8 cellular contexts compared by ENCODE assay signal in genomic region chr21:31871371-31871770, GRCh38. TPM values are rescaled to one million over a fixed set of nuclear protein-coding genes. Genes with fewer than 3 reads are reported as not detected.
DNase-seq lines count a peak whose midpoint lies in the region; ATAC-seq and TF ChIP-seq lines count a peak whose summit lies in the region.
"Not testable (repeated sequence)": the region's sequence is repeated elsewhere in the genome, so short reads cannot be mapped to it uniquely, and the experiment has no call there.
"Had no signal": no experiment of that assay in that cellular context is flagged by ENCODE, and none has a peak within 500 bp of the region (broad histone marks: within the 10 kb centered on the region; RNA-seq: fewer than 3 reads in every experiment).

No MANE protein-coding gene starts in this region.

- H3K4me1 ChIP-seq in GM23338 (ENCODE audit: insufficient read depth) (peaks cover 42% of the 10 kb centered on the region), neuronal stem cell (ENCODE audit: control insufficient read depth in 2 of 2, insufficient read depth in 1 of 2, low read depth in 1 of 2, low read length in 2 of 2) (peaks cover 11 to 14% of the 10 kb centered on the region in 2 donors)
- not testable (repeated sequence) for H3K4me1 ChIP-seq in iPS-15b (ENCODE audit: control insufficient read depth, insufficient read depth, low read length)

- not testable (repeated sequence) for DNase-seq in GM23338 (ENCODE audit: low spot score); WTC11 (ENCODE audit: low spot score); memory B cell (ENCODE audit: low spot score in 2 of 2); neuronal stem cell (ENCODE audit: low spot score)
- peak; percentile 29 for DNase-seq in coronary artery (ENCODE audit: low spot score)

- H3K4me3 Mint-ChIP-seq in GM23338 (peak overlapping the region; percentile 86), WTC11 (peak overlapping the region; percentile 86), memory B cell (peak overlapping the region; percentile 84), nephron (peak overlapping the region; percentile 93 to 96 (median 94))

- not testable (repeated sequence) for H3K18ac ChIP-seq in neuronal stem cell (ENCODE audit: low read length)

- not testable (repeated sequence) for H2BK5ac ChIP-seq in neuronal stem cell (ENCODE audit: low read length)

- not testable (repeated sequence) for TF ChIP-seq CTCF in GM23338 (conservative IDR thresholded peaks at IDR 0.05; ENCODE audit: low read depth in 2 of 2); WTC11 (IDR thresholded peaks at IDR 0.05); coronary artery (IDR thresholded peaks at IDR 0.05); nephron (IDR thresholded peaks at IDR 0.05; ENCODE audit: unreplicated experiment in 3 of 3)

- not testable (repeated sequence) for H3K36me3 ChIP-seq in GM23338 (ENCODE audit: insufficient read depth); iPS-15b (ENCODE audit: control insufficient read depth, insufficient read depth, low read length)
- H3K36me3 ChIP-seq in neuronal stem cell (replicated peaks in 1 of 2; ENCODE audit: control insufficient read depth in 2 of 2, insufficient read depth in 2 of 2, low read length in 2 of 2) = peaks cover 0 to 19% of the 10 kb centered on the region in 2 donors

- H3K23ac ChIP-seq in neuronal stem cell (ENCODE audit: low read depth, low read length, poor library complexity) = not testable (repeated sequence)

- ATAC-seq in GM23338; WTC11; memory B cell (ENCODE audit: low read depth): not testable (repeated sequence)

- H2BK12ac ChIP-seq in neuronal stem cell (ENCODE audit: low read length) = not testable (repeated sequence)

- H3K4me3 ChIP-seq in GM23338 (peak overlapping the region; percentile 85), iPS-15b (ENCODE audit: low read depth, low read length) (peak overlapping the region; percentile 78), neuronal stem cell (ENCODE audit: low read length in 2 of 2) (peak overlapping the region in 1 of 2 donors; percentile 97)
- not testable (repeated sequence) for H3K4me3 ChIP-seq in coronary artery

- H3K27me3 ChIP-seq in GM23338 (ENCODE audit: insufficient read depth) (peaks cover 42% of the 10 kb centered on the region), iPS-15b (ENCODE audit: control insufficient read depth, insufficient read depth, low read length) (peaks cover 25% of the 10 kb centered on the region)
- H3K27me3 ChIP-seq in neuronal stem cell (ENCODE audit: control insufficient read depth in 3 of 3, insufficient read depth in 3 of 3, low read depth in 1 of 3, low read length in 3 of 3) = not testable (repeated sequence)

- H3K79me1 ChIP-seq in neuronal stem cell (ENCODE audit: low read depth, low read length) = not testable (repeated sequence)

- no CpG with 5 or more reads among the region's 14 CpGs for WGBS in neuronal stem cell (ENCODE audit: extremely low coverage in 2 of 2, insufficient read length in 2 of 2, insufficient replicate concordance in 1 of 2), 2 donors

- H3K27me3 Mint-ChIP-seq in GM23338 (ENCODE audit: insufficient read depth, low read depth, poor library complexity) (peaks cover 34% of the 10 kb centered on the region), WTC11 (ENCODE audit: low read depth) (peaks cover 48% of the 10 kb centered on the region), memory B cell (peaks cover 22% of the 10 kb centered on the region), nephron (ENCODE audit: low read depth) (peaks cover 17% of the 10 kb centered on the region)

- H3K36me3 Mint-ChIP-seq in GM23338 (ENCODE audit: low read depth) = peaks cover 11% of the 10 kb centered on the region
- not testable (repeated sequence) for H3K36me3 Mint-ChIP-seq in WTC11; memory B cell; nephron (ENCODE audit: low read depth)

- H3K9me2 ChIP-seq in GM23338 (ENCODE audit: insufficient read depth) = not testable (repeated sequence)

- H4K20me1 ChIP-seq in GM23338 (replicated peaks; ENCODE audit: insufficient read depth) = not testable (repeated sequence)

- H3K9me3 ChIP-seq in iPS-15b (ENCODE audit: control insufficient read depth, insufficient read depth, low read length) = not testable (repeated sequence)
- peaks cover 0 to 15% of the 10 kb centered on the region in 2 donors for H3K9me3 ChIP-seq in neuronal stem cell (replicated peaks in 1 of 2; ENCODE audit: control insufficient read depth in 2 of 2, insufficient read depth in 1 of 2, low read depth in 1 of 2, low read length in 2 of 2)

- H3K4me1 Mint-ChIP-seq in GM23338 = peaks cover 30% of the 10 kb centered on the region
- peaks cover 34% of the 10 kb centered on the region for H3K4me1 Mint-ChIP-seq in WTC11
- not testable (repeated sequence) for H3K4me1 Mint-ChIP-seq in memory B cell
- H3K4me1 Mint-ChIP-seq in nephron = peaks cover 34% of the 10 kb centered on the region

- not testable (repeated sequence) for H3K27ac Mint-ChIP-seq in GM23338, WTC11, memory B cell
- H3K27ac Mint-ChIP-seq in nephron = peak overlapping the region in 2 of 3 experiments; percentile 94 to 96

- not testable (repeated sequence) for H2BK120ac ChIP-seq in neuronal stem cell (ENCODE audit: low read depth, low read length)

- H4K8ac ChIP-seq in neuronal stem cell (ENCODE audit: low read depth, low read length) = not testable (repeated sequence)

- not testable (repeated sequence) for H4K91ac ChIP-seq in neuronal stem cell (ENCODE audit: low read depth, low read length, poor library complexity)

- H3K79me2 ChIP-seq in GM23338 (replicated peaks; ENCODE audit: insufficient read depth) = not testable (repeated sequence)

- H2AFZ ChIP-seq in GM23338 (peak overlapping the region; percentile 86; the same call in 1 of the 2 replicates), neuronal stem cell (ENCODE audit: low read length) (peak overlapping the region; percentile 94)

- H3K14ac ChIP-seq in neuronal stem cell (ENCODE audit: low read length) = not testable (repeated sequence)

- H3K4me2 ChIP-seq in GM23338 = peak overlapping the region; percentile 78
- not testable (repeated sequence) for H3K4me2 ChIP-seq in neuronal stem cell (ENCODE audit: insufficient read depth, low read length, poor library complexity, severe bottlenecking)

- not testable (repeated sequence) for H3K27ac ChIP-seq in GM23338 (ENCODE audit: low read depth); coronary artery; neuronal stem cell (replicated peaks; ENCODE audit: low read length)

- H3K9me3 Mint-ChIP-seq in GM23338, WTC11, memory B cell, nephron: not testable (repeated sequence)

- H2BK15ac ChIP-seq in neuronal stem cell (ENCODE audit: low read length) = not testable (repeated sequence)

- CTCF ChIA-PET in WTC11 (lab: Charles Lee) = interaction anchor here (1.1 to 3.8 kb wide), 3 partner anchors 85 to 387 kb away, joined by 3 to 22 read pairs (median 18); no protein-coding TSS in a partner anchor

- H2AK5ac ChIP-seq in neuronal stem cell (ENCODE audit: low read depth, low read length) = not testable (repeated sequence)

- POLR2A ChIA-PET in WTC11 (lab: Charles Lee) = interaction anchor here (0.6 kb wide), 1 partner anchor 103 kb away, joined by 3 read pairs; no protein-coding TSS in a partner anchor

- not testable (repeated sequence) for H3F3A ChIP-seq in GM23338 (replicated peaks; ENCODE audit: low read depth)

- not testable (repeated sequence) for H3K4ac ChIP-seq in neuronal stem cell (ENCODE audit: low read length)

- H3K9ac ChIP-seq in iPS-15b (ENCODE audit: low read depth, low read length); neuronal stem cell (ENCODE audit: low read depth, low read length, poor library complexity): not testable (repeated sequence)

RNA-seq across cellular contexts. Expression of gene HUNK, which starts 1.4 kb away (rescaled TPM):
- total RNA-seq in GM23338 (2014; rRNA removed; shearing (Covaris generic)) = 5.1 and 14.8 TPM in 2 replicates
- 1.6 and 2.9 TPM in 2 replicates for polyA plus RNA-seq in GM23338 (2016; fragmentation: Nextera tagmentation; extraction: Ambion mirVana)
- total RNA-seq in WTC11 (2021) = 5.0 to 7.0 TPM (median 6.1 TPM) in 3 replicates
- 5.4 TPM for polyA plus RNA-seq in neuronal stem cell (2013, experiment 1 of 2)
- polyA plus RNA-seq in neuronal stem cell (2013, experiment 2 of 2) = 5.4 TPM
- polyA plus RNA-seq: CD14-positive monocyte had no signal
